ENCODE assay signal across 8 cellular contexts in genomic region chr10:17910144-17910789, GRCh38. TPM values are rescaled to one million over a fixed set of nuclear protein-coding genes. Genes with fewer than 3 reads are reported as not detected.
DNase-seq lines count a peak whose midpoint lies in the region; ATAC-seq, FAIRE-seq and TF ChIP-seq lines count a peak whose summit lies in the region.

No MANE protein-coding gene starts in this region.

- no peaks in the 10 kb centered on the region for H3K4me1 ChIP-seq in GM12878 (ENCODE audit: control insufficient read depth, insufficient read depth, low read length)
- no peaks in the 10 kb centered on the region for H3K4me1 ChIP-seq in kidney (ENCODE audit: control insufficient read depth in 1 of 2, insufficient read depth in 1 of 2, low read depth in 1 of 2, low read length in 2 of 2)

- peak; percentile 51 to 54 (median 52); a peak in 5 of 6 replicates for TF ChIP-seq CTCF in GM12878 (IDR thresholded peaks at IDR 0.05 in 2 of 3, conservative IDR thresholded peaks at IDR 0.05 in 1 of 3; ENCODE audit: control insufficient read depth in 2 of 3, extremely low read depth in 1 of 3, insufficient read depth in 1 of 3, low read depth in 3 of 3, low read length in 3 of 3)
- peak; percentile 50 for TF ChIP-seq CTCF in kidney (IDR thresholded peaks at IDR 0.05; ENCODE audit: borderline replicate concordance, extremely low read depth, insufficient read depth)

- no peak overlapping the region for H3K4me3 ChIP-seq in GM12878
- H3K4me3 ChIP-seq in kidney (ENCODE audit: low read length in 2 of 2): no peak overlapping the region

- H3K27me3 ChIP-seq in GM12878 (replicated peaks in 1 of 2; ENCODE audit: control insufficient read depth in 2 of 2, insufficient read depth in 2 of 2, low read length in 1 of 2): no peaks in the 10 kb centered on the region

- WGBS in GM12878 (ENCODE audit: insufficient coverage, insufficient replicate concordance, low lambda C conversion rate, missing lambda C conversion rate): 3% methylated on average over 12 of the region's 12 CpGs

- peak; percentile 55 for ATAC-seq in GM21717 (IDR thresholded peaks at IDR 0.05; ENCODE audit: unreplicated experiment)
- peak; percentile 85 for ATAC-seq in GM12878
- ATAC-seq in activated T-cell treated with anti-CD3 and anti-CD28 coated beads, Interleukin-2, amount 50 U/mL, for 4 hours: no peak

- CTCF ChIA-PET in GM12878 (lab: Yijun Ruan, JAX): interaction anchor here (0.7 to 1.5 kb wide), 9 partner anchors 11 to 407 kb away, joined by 3 to 5 read pairs (median 3); no protein-coding TSS in a partner anchor

- H3K36me3 Mint-ChIP-seq in activated T-cell treated with anti-CD3 and anti-CD28 coated beads, Interleukin-2, amount 50 U/mL, for 4 hours (ENCODE audit: insufficient read depth): no peaks in the 10 kb centered on the region

- no peak for TF ChIP-seq EP300 in GM12878 (IDR thresholded peaks at IDR 0.05; ENCODE audit: borderline replicate concordance in 1 of 2, control insufficient read depth in 1 of 2, low read depth in 2 of 2, low read length in 2 of 2)

- POLR2A ChIA-PET in GM12878 (lab: Charles Lee): no interaction called here

- peaks cover 3% of the 10 kb centered on the region for H3K9me3 Mint-ChIP-seq in activated T-cell treated with anti-CD3 and anti-CD28 coated beads, Interleukin-2, amount 50 U/mL, for 4 hours

- H3K9me3 ChIP-seq in GM12878 (replicated peaks; ENCODE audit: control insufficient read depth, insufficient read depth, low read length) (no peaks in the 10 kb centered on the region), kidney (ENCODE audit: control insufficient read depth in 1 of 2, low read length in 2 of 2) (no peaks in the 10 kb centered on the region)

- no peaks in the 10 kb centered on the region for H4K20me1 ChIP-seq in GM12878 (ENCODE audit: control insufficient read depth, insufficient read depth)

- no peak overlapping the region for H3K4me2 ChIP-seq in GM12878 (ENCODE audit: control insufficient read depth, insufficient read depth)

- FAIRE-seq in GM12878 (lab: Jason Lieb, UNC) (peak; percentile 35), kidney (lab: Jason Lieb, UNC) (no peak), urothelium cell line (lab: Jason Lieb, UNC) (no peak)

- TF ChIP-seq POLR2A in GM12878 (IDR thresholded peaks at IDR 0.05; ENCODE audit: low read depth, low read length): no peak

- intact Hi-C loops in GM12878 (cut with micrococcal nuclease; ENCODE audit: unreplicated experiment): loop anchor here (1.0 kb wide), 2 partner anchors 194 to 305 kb away; no protein-coding TSS in a partner anchor
- intact Hi-C loops in kidney (cut with DNase I): no loop called here

- H3K9ac ChIP-seq in GM12878 (ENCODE audit: control insufficient read depth, insufficient read depth, low read length) (no peak overlapping the region), kidney (ENCODE audit: low read length in 2 of 2) (no peak overlapping the region)

- peaks cover 7% of the 10 kb centered on the region for H3K27me3 Mint-ChIP-seq in activated T-cell treated with anti-CD3 and anti-CD28 coated beads, Interleukin-2, amount 50 U/mL, for 4 hours (ENCODE audit: low read depth)

- peak; percentile 69 for TF ChIP-seq RAD21 in GM12878 (IDR thresholded peaks at IDR 0.05; ENCODE audit: insufficient read depth, low read depth, low read length)

- RAD21 ChIA-PET in GM12878 (lab: Charles Lee; ENCODE audit: unreplicated experiment): interaction anchor here (0.8 to 1.5 kb wide), 4 partner anchors 139 to 402 kb away, joined by 3 to 4 read pairs (median 3); no protein-coding TSS in a partner anchor

- BruUV-seq in GM12878 (replicated peaks; lab: Mats Ljungman, UMichigan): no TSS peak

- no peaks in the 10 kb centered on the region for H3K36me3 ChIP-seq in GM12878 (ENCODE audit: control insufficient read depth in 2 of 2, insufficient read depth in 2 of 2, low read length in 1 of 2)
- H3K36me3 ChIP-seq in kidney (ENCODE audit: control insufficient read depth in 1 of 2, insufficient read depth in 2 of 2, low read length in 2 of 2): no peaks in the 10 kb centered on the region

- no peak overlapping the region for H3K27ac ChIP-seq in GM12878 (ENCODE audit: control insufficient read depth, insufficient read depth)
- H3K27ac ChIP-seq in kidney (ENCODE audit: low read depth in 2 of 2, low read length in 2 of 2): no peak overlapping the region

- no peak overlapping the region for H2AFZ ChIP-seq in GM12878 (ENCODE audit: control insufficient read depth, low read depth, low read length)

- H3K79me2 ChIP-seq in GM12878 (ENCODE audit: control insufficient read depth, insufficient read depth, low read length): no peaks in the 10 kb centered on the region

- SMC1A ChIA-PET in GM12878 (lab: Charles Lee; ENCODE audit: uncharacterized antibody, unreplicated experiment): interaction anchor here (0.7 to 1.6 kb wide), 4 partner anchors 74 to 303 kb away, joined by 3 to 4 read pairs (median 4); no protein-coding TSS in a partner anchor

- no peak overlapping the region for H3K4me3 Mint-ChIP-seq in activated T-cell treated with anti-CD3 and anti-CD28 coated beads, Interleukin-2, amount 50 U/mL, for 4 hours

- in situ Hi-C loops in GM12878 (cut with MboI): no loop called here

- DNase-seq in EH (ENCODE audit: low read depth) (peak; percentile 71), NCI-H446 treated with DMSO at 0.1 percent for 48 hours (lab: John Stamatoyannopoulos, UW) (peak; percentile 24), GM12878 (ENCODE audit: low read depth, low spot score) (peak; percentile 2), kidney (no peak), urothelium cell line (ENCODE audit: low spot score) (peak; percentile 67), NCI-H2081 treated with DMSO at 0.1 percent for 48 hours (lab: John Stamatoyannopoulos, UW) (no peak)
- DNase-seq in activated T-cell treated with anti-CD3 and anti-CD28 coated beads, Interleukin-2, amount 50 U/mL, for 4 hours: no peak

- no peaks in the 10 kb centered on the region for H3K4me1 Mint-ChIP-seq in activated T-cell treated with anti-CD3 and anti-CD28 coated beads, Interleukin-2, amount 50 U/mL, for 4 hours (ENCODE audit: low read depth)

TF ChIP-seq in GM12878, 131 proteins besides CTCF, POLR2A, EP300 and RAD21:
- TF ChIP-seq SMC3 (IDR thresholded peaks at IDR 0.05; ENCODE audit: borderline replicate concordance, low read length) (peak; percentile 60; the same call in 1 of the 2 replicates), BHLHE40 (IDR thresholded peaks at IDR 0.05; ENCODE audit: borderline replicate concordance in 1 of 2, low read depth in 2 of 2, low read length in 1 of 2) (no peak), ZNF24 (IDR thresholded peaks at IDR 0.05) (peak; percentile 88)

RNA-seq across cellular contexts. Expression of gene SLC39A12, which starts 41.5 kb away (rescaled TPM):
- total RNA-seq in GM12878 (2013; cell fraction: nucleolus; rRNA removed): not detected in 2 replicates
- total RNA-seq in GM12878 (2014; rRNA removed) (0.68 and 1.1 TPM in 2 replicates), GM12878 (2014; rRNA removed; fragmentation: Illumina TruSeq; extraction: Trizol) (0.60 and 0.94 TPM in 2 replicates), GM12878 (2021) (0.64 and 0.67 TPM in 2 replicates), kidney (0.16 TPM)
- 0.18 TPM for polyA plus RNA-seq in GM12878 (2011; ENCODE audit: low read depth)
- polyA plus RNA-seq in GM12878 (2011; rRNA removed) (not detected in 2 replicates), GM12878 (2014; fragmentation: Illumina TruSeq; extraction: Trizol) (0.81 and 1.1 TPM in 2 replicates), GM12878 (2014; fragmentation: Nextera tagmentation; extraction: Ambion mirVana) (1 to 10 TPM; 1.3 to 1.5 TPM), GM12878 (2014; rRNA removed) (0.52 and 0.53 TPM in 2 replicates), GM12878 (2016; fragmentation: Nextera tagmentation; extraction: Ambion mirVana) (under 1 TPM; 0.47 TPM), kidney (ENCODE audit: insufficient read depth, low read depth, low replicate concordance) (not detected)
- polyA plus RNA-seq in GM12878 (2011; cell fraction: cytosol; rRNA removed): not detected in 2 replicates
- polyA plus RNA-seq in GM12878 (2011; cell fraction: nucleus; rRNA removed): not detected in 2 replicates
- polyA plus RNA-seq in GM12878 (2012): 0.08 and 0.14 TPM in 2 replicates
- not detected in 2 replicates for polyA minus RNA-seq in GM12878 (2011; rRNA and poly(A)+ RNA removed)
- not detected in 2 replicates for polyA minus RNA-seq in GM12878 (2011; cell fraction: cytosol; rRNA and poly(A)+ RNA removed)
- polyA minus RNA-seq in GM12878 (2011; cell fraction: nucleus; rRNA and poly(A)+ RNA removed): not detected in 2 replicates
- not detected for total RNA-seq in activated T-cell treated with anti-CD3 and anti-CD28 coated beads, Interleukin-2, amount 50 U/mL, for 4 hours

Comparison
In these comparisons a context has a peak if more than half of its experiments do, and no peak if none do; other contexts are left out.
1. DNase-seq: peak in EH (single experiment), NCI-H446 treated with DMSO at 0.1 percent for 48 hours (single experiment), GM12878 (single experiment) and urothelium cell line (single experiment); none in kidney (single experiment), NCI-H2081 treated with DMSO at 0.1 percent for 48 hours (single experiment) and activated T-cell treated with anti-CD3 and anti-CD28 coated beads, Interleukin-2, amount 50 U/mL, for 4 hours (single experiment).
2. ATAC-seq: peak in GM21717 (single experiment) and GM12878 (single experiment); none in activated T-cell treated with anti-CD3 and anti-CD28 coated beads, Interleukin-2, amount 50 U/mL, for 4 hours (0 of 2).